Comparison of ENCODE assay signal across 35 cellular contexts in the genomic region with DNA sequence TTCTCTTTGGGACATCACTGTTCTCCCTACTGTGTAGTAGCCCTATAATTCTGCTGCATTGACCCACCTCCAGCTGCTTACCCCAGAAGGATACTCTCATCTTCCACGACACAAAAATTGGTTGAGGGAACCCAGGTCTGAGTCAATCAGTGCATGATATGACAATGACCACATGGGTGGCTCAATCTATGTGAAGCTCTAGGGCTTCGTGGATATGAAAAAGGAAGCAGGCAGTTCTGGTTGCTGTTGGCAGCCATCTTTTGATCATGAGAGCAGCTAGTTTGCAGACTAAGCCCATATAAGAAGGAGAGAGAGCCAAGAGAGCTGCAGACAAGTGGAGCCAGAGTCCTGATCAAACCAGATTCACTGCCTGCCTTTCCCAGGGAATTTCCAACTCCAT. TPM values are rescaled to one million over a fixed set of nuclear protein-coding genes. Genes with fewer than 3 reads are reported as not detected.
"Had no signal": no experiment of that assay in that cellular context is flagged by ENCODE, and none has a peak within 500 bp of the region (broad histone marks: within the 10 kb centered on the region; RNA-seq: fewer than 3 reads in every experiment).

No MANE protein-coding gene starts in this region.

- H3K27me3 ChIP-seq: brain microvascular endothelial cell, gastroesophageal sphincter, hepatocyte, pancreas, sigmoid colon, upper lobe of left lung had no signal

- H3K4me3 ChIP-seq: coronary artery, dorsolateral prefrontal cortex, gastroesophageal sphincter, hepatocyte, mucosa of descending colon, pancreas, prostate gland, sigmoid colon, upper lobe of left lung had no signal

- H2AFZ ChIP-seq: hepatocyte had no signal

- H3K9me3 ChIP-seq: gastroesophageal sphincter, mucosa of descending colon, pancreas, prostate gland, sigmoid colon, upper lobe of left lung had no signal

- ATAC-seq: gastroesophageal sphincter; left cardiac atrium; left ventricle myocardium superior; mucosa of descending colon; pancreas; stimulated activated effector memory CD8-positive, alpha-beta T cell treated with anti-CD3 and anti-CD28 coated beads, Interleukin-12 subunit alpha, Interleukin-12 subunit beta, amount 100 ng/mL, for 72 hours; stimulated activated naive CD8-positive, alpha-beta T cell treated with anti-CD3 and anti-CD28 coated beads, Interleukin-15, amount 100 ng/mL, for 72 hours had no signal

- H3K36me3 ChIP-seq: brain microvascular endothelial cell, gastroesophageal sphincter, pancreas, prostate gland, sigmoid colon, upper lobe of left lung, WERI-Rb-1 had no signal

- H3K4me2 ChIP-seq: hepatocyte had no signal

- DNase-seq: activated CD4-positive, alpha-beta memory T cell treated with anti-CD3 and anti-CD28 coated beads for 36 hours; activated CD4-positive, alpha-beta T cell treated with anti-CD3 and anti-CD28 coated beads, Interleukin-2, amount 10 ng/mL, durations not matched to agents 24 days and 14 days; activated CD4-positive, CD25-positive, alpha-beta regulatory T cell treated with anti-CD3 and anti-CD28 coated beads, Interleukin-2, amount 50 U/mL, for 72 hours; activated CD8-positive, alpha-beta memory T cell treated with anti-CD3 and anti-CD28 coated beads, Interleukin-2, amount 50 U/mL, for 4 hours; activated effector memory CD4-positive, alpha-beta T cell treated with anti-CD3 and anti-CD28 coated beads, Interleukin-2, amount 50 U/mL, for 16 hours; activated naive CD4-positive, alpha-beta T cell treated with anti-CD3 and anti-CD28 coated beads, Interleukin-2, amount 50 U/mL, for 16 hours; activated T-cell treated with anti-CD3 and anti-CD28 coated beads, Interleukin-2, amount 50 U/mL, for 1 hour; amniotic stem cell; dorsolateral prefrontal cortex; effector memory CD4-positive, alpha-beta T cell; erythroblast; islet precursor cell; left cardiac atrium; left ventricle myocardium superior; mucosa of descending colon; nucleus accumbens; pancreas; sigmoid colon; small intestine; stimulated activated CD4-positive, alpha-beta T cell treated with anti-CD3 and anti-CD28 coated beads, Interleukin-4, amount 100 ng/mL, for 24 hours; stimulated activated naive CD8-positive, alpha-beta T cell treated with anti-CD3 and anti-CD28 coated beads, Interleukin-15, amount 100 ng/mL, for 72 hours; substantia nigra; T-helper 9 cell; upper lobe of left lung; WERI-Rb-1 had no signal

- H3K27ac ChIP-seq: brain microvascular endothelial cell, coronary artery, dorsolateral prefrontal cortex, gastroesophageal sphincter, hepatocyte, pancreas, prostate gland, sigmoid colon, upper lobe of left lung, WERI-Rb-1 had no signal

- H3K79me2 ChIP-seq: hepatocyte had no signal

- H3K4me1 ChIP-seq: gastroesophageal sphincter, pancreas, prostate gland, sigmoid colon, upper lobe of left lung had no signal

RNA-seq across cellular contexts. Expression of gene AVPR1A, which starts 57.9 kb away (rescaled TPM):
- total RNA-seq: activated CD4-positive, alpha-beta memory T cell treated with anti-CD3 and anti-CD28 coated beads for 36 hours; activated CD4-positive, alpha-beta T cell treated with anti-CD3 and anti-CD28 coated beads, Interleukin-2, amount 10 ng/mL, durations not matched to agents 24 days and 14 days; activated CD8-positive, alpha-beta memory T cell treated with anti-CD3 and anti-CD28 coated beads for 36 hours; activated T-helper 1 cell treated with anti-CD3 and anti-CD28 coated beads, Interleukin-12 subunit alpha, Interleukin-12 subunit beta, Interleukin-2, Interleukin-4 antibody, amounts not matched to agents 30 ng/mL and 10 ng/mL and 1 ng/mL, durations not matched to agents 14 hours and 24 hours and 36 hours; lung microvascular endothelial cell; myocyte had no signal
